11 cellular contexts compared by ENCODE assay signal in genomic region chr3:184448321-184449160, GRCh38.
DNase-seq lines count a peak whose midpoint lies in the region; FAIRE-seq and TF ChIP-seq lines count a peak whose summit lies in the region.
"Had no signal": no experiment of that assay in that cellular context is flagged by ENCODE, and none has a peak within 500 bp of the region (broad histone marks: within the 10 kb centered on the region; RNA-seq: fewer than 3 reads in every experiment).

No MANE protein-coding gene starts in this region.

- H3K27ac ChIP-seq in fibroblast of lung (ENCODE audit: insufficient read depth, low read length): no peak overlapping the region

- H3K4me1 ChIP-seq in fibroblast of lung (ENCODE audit: control insufficient read depth, extremely low read depth, insufficient read depth, low read length): peaks cover 2% of the 10 kb centered on the region

- peak; percentile 32 for FAIRE-seq in RCC 7860 (lab: Jason Lieb, UNC)
- FAIRE-seq: kidney, TTC549 had no signal

- no peaks in the 10 kb centered on the region for H3K79me2 ChIP-seq in fibroblast of lung (ENCODE audit: control insufficient read depth, insufficient read depth, low read length)

- H3K36me3 ChIP-seq in fibroblast of lung (ENCODE audit: control insufficient read depth, insufficient read depth, low read length): no peaks in the 10 kb centered on the region

- H3K9ac ChIP-seq in fibroblast of lung (ENCODE audit: insufficient read depth, low read length): no peak overlapping the region

- H3K4me2 ChIP-seq in fibroblast of lung (ENCODE audit: extremely low read depth, insufficient read depth, low read length): no peak overlapping the region

- no peaks in the 10 kb centered on the region for H4K20me1 ChIP-seq in fibroblast of lung (ENCODE audit: control insufficient read depth, extremely low read depth, insufficient read depth, low read length)

- H3K27me3 ChIP-seq in fibroblast of lung (ENCODE audit: control insufficient read depth, insufficient read depth, low read length): no peaks in the 10 kb centered on the region

- no peak for TF ChIP-seq CTCF in fibroblast of lung (conservative IDR thresholded peaks at IDR 0.05 in 1 of 2, IDR thresholded peaks at IDR 0.05 in 1 of 2; ENCODE audit: low read depth in 1 of 2, low read length in 2 of 2)

- no peak overlapping the region for H2AFZ ChIP-seq in fibroblast of lung (ENCODE audit: low read length)

- DNase-seq in ELR (ENCODE audit: low read depth) (peak; percentile 96), RCC 7860 (ENCODE audit: low spot score) (peak; percentile 72), fibroblast of lung (ENCODE audit: low read depth in 2 of 2) (peak; percentile 1 to 99), renal cortical epithelial cell (ENCODE audit: low read depth) (peak; percentile 94), NCI-H748 (lab: John Stamatoyannopoulos, UW; ENCODE audit: unreplicated experiment) (no peak)
- no peak for DNase-seq in stimulated activated CD4-positive, alpha-beta T cell treated with anti-CD3 and anti-CD28 coated beads, Interleukin-4, amount 100 ng/mL, for 1 hour
- no peak for DNase-seq in stimulated activated naive CD4-positive, alpha-beta T cell treated with Interleukin-2 at 50 U/mL for 16 hours (lab: John Stamatoyannopoulos, UW)
- no peak for DNase-seq in activated CD8-positive, alpha-beta memory T cell treated with anti-CD3 and anti-CD28 coated beads for 24 hours
- DNase-seq: DMS79 treated with DMSO at 0.1 percent for 48 hours had no signal

- H3K4me3 ChIP-seq in fibroblast of lung (replicated peaks in 1 of 4; ENCODE audit: control extremely low read depth in 1 of 4, insufficient read depth in 1 of 4, low read depth in 3 of 4, low read length in 4 of 4): no peak overlapping the region

- H3K9me3 ChIP-seq in fibroblast of lung (ENCODE audit: control insufficient read depth, insufficient read depth, low read depth, low read length): no peaks in the 10 kb centered on the region

Comparison
In these comparisons a context has a peak if more than half of its experiments do, and no peak if none do; other contexts are left out.
1. DNase-seq: peak in ELR (single experiment), RCC 7860 (single experiment), fibroblast of lung (2 of 2) and renal cortical epithelial cell (single experiment); none in stimulated activated CD4-positive, alpha-beta T cell treated with anti-CD3 and anti-CD28 coated beads, Interleukin-4, amount 100 ng/mL, for 1 hour (single experiment), stimulated activated naive CD4-positive, alpha-beta T cell treated with Interleukin-2 at 50 U/mL for 16 hours (single experiment), NCI-H748 (single experiment) and activated CD8-positive, alpha-beta memory T cell treated with anti-CD3 and anti-CD28 coated beads for 24 hours (single experiment).